10 cellular contexts compared by ENCODE assay signal in the genomic region with DNA sequence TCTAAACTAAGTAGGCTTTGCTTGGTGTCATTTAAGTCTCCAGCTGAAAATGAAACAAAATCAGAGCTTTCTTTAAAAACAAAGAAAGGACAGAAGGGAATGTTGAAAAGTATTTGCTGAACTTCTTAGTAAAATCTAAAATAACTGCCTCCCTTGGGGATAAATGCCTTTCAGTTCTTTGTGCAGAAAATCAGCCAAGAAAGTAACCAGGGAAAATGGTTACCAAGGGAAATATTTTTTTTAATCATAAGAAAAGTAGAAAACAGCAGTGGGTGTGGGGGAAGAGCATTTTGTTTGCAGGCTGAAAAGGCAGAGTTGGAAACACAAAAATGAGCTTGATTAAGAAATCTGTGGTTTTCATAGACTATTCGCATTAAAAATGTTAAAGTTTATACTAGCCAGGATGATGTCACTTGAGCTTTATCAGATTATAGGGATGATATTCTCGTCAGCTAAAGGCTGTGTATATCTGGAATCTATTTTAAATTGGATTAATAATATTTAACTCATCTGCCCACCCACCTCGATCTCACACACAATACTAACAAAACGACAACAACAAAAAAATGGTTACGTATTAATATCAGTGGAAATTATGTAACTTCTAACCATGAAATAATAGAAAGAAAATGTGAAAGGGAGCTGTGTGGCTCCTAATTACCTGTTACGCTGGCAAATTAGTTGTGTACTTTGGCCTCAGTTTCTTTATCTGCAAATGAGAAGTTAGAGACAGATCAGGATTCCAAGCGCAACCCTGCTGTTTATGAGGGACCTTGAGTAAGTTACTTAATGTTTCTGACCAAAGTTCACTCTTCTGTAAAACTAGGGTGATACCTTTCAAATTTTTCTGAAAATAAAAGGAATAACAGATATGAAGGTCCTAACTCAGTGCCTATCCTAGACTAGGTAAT. TPM values are rescaled to one million over a fixed set of nuclear protein-coding genes. Genes with fewer than 3 reads are reported as not detected.
DNase-seq lines count a peak whose midpoint lies in the region; ATAC-seq and TF ChIP-seq lines count a peak whose summit lies in the region.
"Had no signal": no experiment of that assay in that cellular context is flagged by ENCODE, and none has a peak within 500 bp of the region (broad histone marks: within the 10 kb centered on the region; RNA-seq: fewer than 3 reads in every experiment).

ECM2 (minus strand) TSS at position 51 of the 911 bp plus-strand sequence. CDS start 13,124 bp downstream, outside the sequence.

- DNase-seq in MG63: no peak
- DNase-seq in upper lobe of left lung: no peak
- no peak for DNase-seq in activated naive CD4-positive, alpha-beta T cell treated with anti-CD3 and anti-CD28 coated beads, Interleukin-2, amount 10 ng/mL, durations not matched to agents 7 days and 5 days
- DNase-seq in foreskin melanocyte: no peak
- DNase-seq in lower leg skin (ENCODE audit: low spot score in 2 of 2): no peak
- no peak for DNase-seq in stimulated activated CD4-positive, alpha-beta T cell treated with anti-CD3 and anti-CD28 coated beads, Interleukin-2, amount 100 ng/mL, for 24 hours
- DNase-seq: activated B cell treated with CpG ODN at 0.5 μM for 24 hours had no signal

- WGBS in upper lobe of left lung, 2 donors: 64 to 72% methylated on average over 7 of the region's 7 CpGs
- WGBS in lower leg skin, 2 donors: 44 to 47% methylated on average over 7 of the region's 7 CpGs

- H3K36me3 Mint-ChIP-seq in activated naive CD4-positive, alpha-beta T cell treated with anti-CD3 and anti-CD28 coated beads, Interleukin-2, amount 10 ng/mL, durations not matched to agents 7 days and 5 days: no peaks in the 10 kb centered on the region

- intact Hi-C loops in lower leg skin (cut with DNase I; ENCODE audit: low total_unique reads): no loop called here

- no peak for TF ChIP-seq EP300 in upper lobe of left lung (IDR thresholded peaks at IDR 0.05)

- H3K9ac ChIP-seq in endocrine pancreas (ENCODE audit: control insufficient read depth, insufficient read depth, low read length) (no peak within 1 kb of the TSS), mucosa of stomach (ENCODE audit: low read length) (peak within 1 kb of the TSS; percentile 43)

- H3K9me3 ChIP-seq in MG63: no peaks in the 10 kb centered on the region
- H3K9me3 ChIP-seq in endocrine pancreas (ENCODE audit: control insufficient read depth, low read length): no peaks in the 10 kb centered on the region
- no peaks in the 10 kb centered on the region for H3K9me3 ChIP-seq in mucosa of stomach (ENCODE audit: control insufficient read depth, low read length)
- H3K9me3 ChIP-seq in upper lobe of left lung: no peaks in the 10 kb centered on the region

- no peak within 1 kb of the TSS for H3K4me3 Mint-ChIP-seq in activated naive CD4-positive, alpha-beta T cell treated with anti-CD3 and anti-CD28 coated beads, Interleukin-2, amount 10 ng/mL, durations not matched to agents 7 days and 5 days
- H3K4me3 Mint-ChIP-seq: neural crest cell had no signal

- CTCF ChIA-PET in activated naive CD4-positive, alpha-beta T cell treated with anti-CD3 and anti-CD28 coated beads, Interleukin-2, amount 10 ng/mL, durations not matched to agents 7 days and 5 days (lab: Charles Lee): no interaction called here

- H3K27ac ChIP-seq in upper lobe of left lung: peak within 1 kb of the TSS in 3 of 4 donors; percentile 14 to 51 (median 32)

- H3K27me3 ChIP-seq in MG63 (no peaks in the 10 kb centered on the region), endocrine pancreas (ENCODE audit: control insufficient read depth, insufficient read depth, low read length) (no peaks in the 10 kb centered on the region), mucosa of stomach (ENCODE audit: control insufficient read depth, insufficient read depth, low read length) (no peaks in the 10 kb centered on the region), upper lobe of left lung (no peaks in the 10 kb centered on the region)

- ATAC-seq in upper lobe of left lung (ENCODE audit: low FRiP score in 2 of 2): peak in 1 of 2 donors; percentile 76

- no peaks in the 10 kb centered on the region for H3K4me1 Mint-ChIP-seq in activated naive CD4-positive, alpha-beta T cell treated with anti-CD3 and anti-CD28 coated beads, Interleukin-2, amount 10 ng/mL, durations not matched to agents 7 days and 5 days

- H3K36me3 ChIP-seq in MG63 (no peaks in the 10 kb centered on the region), endocrine pancreas (ENCODE audit: control insufficient read depth, insufficient read depth, low read length) (no peaks in the 10 kb centered on the region), mucosa of stomach (ENCODE audit: control insufficient read depth, insufficient read depth, low read length) (no peaks in the 10 kb centered on the region), upper lobe of left lung (no peaks in the 10 kb centered on the region)

- no peak within 1 kb of the TSS for H3K27ac Mint-ChIP-seq in activated naive CD4-positive, alpha-beta T cell treated with anti-CD3 and anti-CD28 coated beads, Interleukin-2, amount 10 ng/mL, durations not matched to agents 7 days and 5 days
- H3K27ac Mint-ChIP-seq: activated B cell treated with CpG ODN at 0.5 μM for 24 hours had no signal

- H3K4me3 ChIP-seq in MG63 (peak within 1 kb of the TSS; percentile 33), endocrine pancreas (ENCODE audit: control insufficient read depth, insufficient read depth, low read length) (peak within 1 kb of the TSS; percentile 81), mucosa of stomach (ENCODE audit: low read length) (no peak within 1 kb of the TSS), upper lobe of left lung (peak within 1 kb of the TSS in 3 of 4 donors; percentile 5 to 28 (median 11)), lower leg skin (ENCODE audit: low read depth, poor library complexity, severe bottlenecking) (no peak within 1 kb of the TSS)

- no peak for TF ChIP-seq CTCF in upper lobe of left lung (IDR thresholded peaks at IDR 0.05)
- TF ChIP-seq CTCF in lower leg skin (IDR thresholded peaks at IDR 0.05): no peak

- TF ChIP-seq POLR2A in upper lobe of left lung (IDR thresholded peaks at IDR 0.05) (no peak), lower leg skin (IDR thresholded peaks at IDR 0.05) (no peak)

- H3K9me3 Mint-ChIP-seq in activated naive CD4-positive, alpha-beta T cell treated with anti-CD3 and anti-CD28 coated beads, Interleukin-2, amount 10 ng/mL, durations not matched to agents 7 days and 5 days: no peaks in the 10 kb centered on the region

- no peaks in the 10 kb centered on the region for H3K27me3 Mint-ChIP-seq in activated naive CD4-positive, alpha-beta T cell treated with anti-CD3 and anti-CD28 coated beads, Interleukin-2, amount 10 ng/mL, durations not matched to agents 7 days and 5 days
- H3K27me3 Mint-ChIP-seq: activated B cell treated with CpG ODN at 0.5 μM for 24 hours had no signal

- H3K4me1 ChIP-seq in endocrine pancreas (ENCODE audit: control insufficient read depth, insufficient read depth, low read length) (no peaks in the 10 kb centered on the region), mucosa of stomach (ENCODE audit: control insufficient read depth, insufficient read depth, low read length) (no peaks in the 10 kb centered on the region), upper lobe of left lung (peaks cover 0 to 8% (median 0%) of the 10 kb centered on the region in 4 donors)

RNA-seq across cellular contexts. Expression of gene ECM2, which starts in this region (rescaled TPM):
- total RNA-seq in MG63 (2014; rRNA removed; shearing (Covaris generic); ENCODE audit: low replicate concordance): 0.95 TPM in 1 of 2 replicates, not detected in the other
- total RNA-seq in upper lobe of left lung (10 to 100 TPM in 1 of 6 donors, 1 to 10 TPM in 5; 2.1 to 11.3 (median 8.5) TPM), lower leg skin (10 to 100 TPM in 1 of 4 donors, 1 to 10 TPM in 3; 2.4 to 10.1 (median 3.8) TPM)
- total RNA-seq: activated B cell treated with CpG ODN at 0.5 μM for 24 hours, neural crest cell had no signal

Comparison
In these comparisons a context has a peak if more than half of its experiments do, and no peak if none do; other contexts are left out.
1. H3K4me3 ChIP-seq: peak in MG63 (single experiment), endocrine pancreas (single experiment) and upper lobe of left lung (3 of 4); none in mucosa of stomach (single experiment) and lower leg skin (single experiment).